12 cellular contexts compared by ENCODE assay signal in genomic region chr2:212451786-212452200, GRCh38.
DNase-seq lines count a peak whose midpoint lies in the region; ATAC-seq and TF ChIP-seq lines count a peak whose summit lies in the region.
"Had no signal": no experiment of that assay in that cellular context is flagged by ENCODE, and none has a peak within 500 bp of the region (broad histone marks: within the 10 kb centered on the region; RNA-seq: fewer than 3 reads in every experiment).

No MANE protein-coding gene starts in this region.

- DNase-seq in GM23338 (ENCODE audit: low spot score) (peak; percentile 15), RPMI7951 (ENCODE audit: low read depth) (peak; percentile 28), fibroblast of peridontal ligament (ENCODE audit: extremely low read depth) (peak; percentile 33), pons (ENCODE audit: low spot score) (peak; percentile 41), inferior parietal cortex (ENCODE audit: extremely low spot score) (no peak), transverse colon (no peak), NCI-H1105 (lab: John Stamatoyannopoulos, UW) (no peak)
- DNase-seq: activated naive CD8-positive, alpha-beta T cell treated with anti-CD3 and anti-CD28 coated beads for 36 hours; heart right ventricle; KG1; occipital lobe had no signal

- WGBS in transverse colon (ENCODE audit: low coverage in 1 of 2), 2 donors, result 0 to 25% methylated on average over 1 of the region's 1 CpG

- no peak overlapping the region for H3K4me2 ChIP-seq in GM23338

- H3K4me3 ChIP-seq in GM23338 (no peak overlapping the region), transverse colon (no peak overlapping the region)
- H3K4me3 ChIP-seq: heart right ventricle had no signal

- H4K20me1 ChIP-seq in GM23338 (replicated peaks; ENCODE audit: insufficient read depth), result no peaks in the 10 kb centered on the region

- in situ Hi-C loops in transverse colon (cut with MboI; ENCODE audit: low pct_ligation_motif_present in 1 of 4, low pct_unique_long_range_greater_than_20kb in 1 of 4, low sequenced_read_pairs in 3 of 4), result no loop called here

- H3F3A ChIP-seq in GM23338 (replicated peaks; ENCODE audit: low read depth), result no peaks in the 10 kb centered on the region

- TF ChIP-seq CTCF in GM23338 (conservative IDR thresholded peaks at IDR 0.05; ENCODE audit: low read depth in 2 of 2), result no peak
- no peak for TF ChIP-seq CTCF in transverse colon (IDR thresholded peaks at IDR 0.05)

- H3K9me2 ChIP-seq in GM23338 (ENCODE audit: insufficient read depth), result no peaks in the 10 kb centered on the region

- H3K27me3 ChIP-seq in GM23338 (ENCODE audit: insufficient read depth) (no peaks in the 10 kb centered on the region), transverse colon (no peaks in the 10 kb centered on the region)
- H3K27me3 ChIP-seq: heart right ventricle had no signal

- no peak for TF ChIP-seq POLR2A in transverse colon (IDR thresholded peaks at IDR 0.05)

- intact Hi-C loops in transverse colon (cut with DNase I; ENCODE audit: low total_unique reads), result no loop called here

- no peak overlapping the region for H3K4me3 Mint-ChIP-seq in GM23338
- H3K4me3 Mint-ChIP-seq: activated naive CD8-positive, alpha-beta T cell treated with anti-CD3 and anti-CD28 coated beads for 36 hours had no signal

- H3K36me3 ChIP-seq in GM23338 (ENCODE audit: insufficient read depth) (no peaks in the 10 kb centered on the region), transverse colon (no peaks in the 10 kb centered on the region)
- H3K36me3 ChIP-seq: heart right ventricle had no signal

- H3K9me3 ChIP-seq in transverse colon, result no peaks in the 10 kb centered on the region
- H3K9me3 ChIP-seq: heart right ventricle had no signal

- H3K9me3 Mint-ChIP-seq in GM23338, result no peaks in the 10 kb centered on the region
- H3K9me3 Mint-ChIP-seq: activated naive CD8-positive, alpha-beta T cell treated with anti-CD3 and anti-CD28 coated beads for 36 hours had no signal

- H3K79me2 ChIP-seq in GM23338 (replicated peaks; ENCODE audit: insufficient read depth), result no peaks in the 10 kb centered on the region

- no peak overlapping the region for H3K27ac ChIP-seq in GM23338 (ENCODE audit: low read depth)
- H3K27ac ChIP-seq in transverse colon, result no peak overlapping the region

- peak overlapping the region; percentile 96 for H3K27ac Mint-ChIP-seq in GM23338
- H3K27ac Mint-ChIP-seq: activated naive CD8-positive, alpha-beta T cell treated with anti-CD3 and anti-CD28 coated beads for 36 hours had no signal

- H3K27me3 Mint-ChIP-seq in GM23338 (ENCODE audit: insufficient read depth, low read depth, poor library complexity), result peaks cover 2% of the 10 kb centered on the region
- H3K27me3 Mint-ChIP-seq: activated naive CD8-positive, alpha-beta T cell treated with anti-CD3 and anti-CD28 coated beads for 36 hours had no signal

- H3K4me1 Mint-ChIP-seq in GM23338, result peaks cover 18% of the 10 kb centered on the region
- H3K4me1 Mint-ChIP-seq: activated naive CD8-positive, alpha-beta T cell treated with anti-CD3 and anti-CD28 coated beads for 36 hours had no signal

- H2AFZ ChIP-seq in GM23338, result no peak overlapping the region

- ATAC-seq in GM23338, result peak; percentile 52
- ATAC-seq in HG02885 (IDR thresholded peaks at IDR 0.05; ENCODE audit: poor library complexity, unreplicated experiment), result no peak

- H3K36me3 Mint-ChIP-seq in GM23338 (ENCODE audit: low read depth), result no peaks in the 10 kb centered on the region
- H3K36me3 Mint-ChIP-seq: activated naive CD8-positive, alpha-beta T cell treated with anti-CD3 and anti-CD28 coated beads for 36 hours had no signal

- TF ChIP-seq EP300 in transverse colon (IDR thresholded peaks at IDR 0.05; ENCODE audit: low read depth), result no peak

- H3K4me1 ChIP-seq in GM23338 (ENCODE audit: insufficient read depth), result peaks cover 11% of the 10 kb centered on the region; the same call in 1 of the 2 replicates
- no peaks in the 10 kb centered on the region for H3K4me1 ChIP-seq in transverse colon

TF ChIP-seq in GM23338, 12 proteins besides CTCF, POLR2A, EP300 and RAD21:
- TF ChIP-seq REST (IDR thresholded peaks at IDR 0.05; ENCODE audit: unreplicated experiment) (no peak), CREB1 (CRISPR knock-in tag; IDR thresholded peaks at IDR 0.05; ENCODE audit: low read depth) (no peak), NANOG (IDR thresholded peaks at IDR 0.05; ENCODE audit: borderline replicate concordance) (no peak), ETS1 (IDR thresholded peaks at IDR 0.05) (no peak), EZH2phosphoT487 (IDR thresholded peaks at IDR 0.05; ENCODE audit: unreplicated experiment) (no peak), STAT1 (IDR thresholded peaks at IDR 0.05; ENCODE audit: unreplicated experiment) (no peak)

Comparison
In these comparisons a context has a peak if more than half of its experiments do, and no peak if none do; other contexts are left out.
1. DNase-seq: peak in GM23338 (single experiment), RPMI7951 (single experiment), fibroblast of peridontal ligament (single experiment) and pons (single experiment); none in inferior parietal cortex (single experiment), transverse colon (single experiment) and NCI-H1105 (single experiment).